ENCODE assay signal across 8 cellular contexts in the genomic region with DNA sequence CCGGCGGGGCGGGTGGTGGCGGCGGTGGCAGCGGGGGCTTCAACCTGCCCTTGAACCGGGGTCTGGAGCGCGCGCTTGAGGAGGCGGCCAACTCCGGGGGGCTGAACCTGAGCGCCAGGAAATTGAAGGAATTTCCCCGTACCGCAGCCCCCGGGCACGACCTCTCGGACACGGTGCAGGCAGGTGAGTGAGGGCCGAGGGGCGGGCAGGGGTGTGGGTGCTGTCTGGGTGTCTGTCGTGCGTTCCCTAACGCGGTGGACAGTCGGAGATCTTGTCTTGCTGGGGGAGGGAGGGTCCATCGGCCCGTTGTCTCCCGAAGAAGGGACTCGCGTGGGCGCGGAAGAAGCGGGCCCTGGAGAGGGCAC. TPM values are rescaled to one million over a fixed set of nuclear protein-coding genes. Genes with fewer than 3 reads are reported as not detected.
DNase-seq lines count a peak whose midpoint lies in the region; ATAC-seq and TF ChIP-seq lines count a peak whose summit lies in the region.

No MANE protein-coding gene starts in this region.

- ATAC-seq in HG02943 (IDR thresholded peaks at IDR 0.05; ENCODE audit: low read depth, unreplicated experiment) (peak; percentile 16), right cardiac atrium (peak in 1 of 2 donors; percentile 15)

- H3K4me2 ChIP-seq in smooth muscle cell = peak overlapping the region; percentile 98

- no peaks in the 10 kb centered on the region for H3K36me3 ChIP-seq in smooth muscle cell (ENCODE audit: low read depth)

- peaks cover 5% of the 10 kb centered on the region for H3F3A ChIP-seq in smooth muscle cell (ENCODE audit: low read depth)

- peaks cover 44% of the 10 kb centered on the region for H4K20me1 ChIP-seq in smooth muscle cell (ENCODE audit: low read depth)

- intact Hi-C loops in right cardiac atrium (cut with DNase I) = loop anchor here in 3 of 4 donors (5.0 kb wide), 3 partner anchors 61 to 169 kb away; no protein-coding TSS in a partner anchor

- no peak for TF ChIP-seq CTCF in smooth muscle cell (IDR thresholded peaks at IDR 0.05; ENCODE audit: borderline replicate concordance, insufficient read depth, poor library complexity, severe bottlenecking)

- H3K9ac ChIP-seq in smooth muscle cell (ENCODE audit: low read depth) = peak overlapping the region; percentile 66

- H3K4me3 ChIP-seq in right cardiac atrium (ENCODE audit: low read length) (peak overlapping the region; percentile 79), smooth muscle cell (peak overlapping the region; percentile 77)

- H3K79me2 ChIP-seq in smooth muscle cell (ENCODE audit: low read depth) = peaks cover 56% of the 10 kb centered on the region

- WGBS in right cardiac atrium = under 1% methylated on average over 34 of the region's 34 CpGs
- WGBS in smooth muscle cell (ENCODE audit: low lambda C conversion rate) = under 1% methylated on average over 26 of the region's 34 CpGs

- H3K27me3 ChIP-seq in right cardiac atrium (ENCODE audit: control insufficient read depth, insufficient read depth) (no peaks in the 10 kb centered on the region), smooth muscle cell (ENCODE audit: low read depth) (no peaks in the 10 kb centered on the region)

- H2AFZ ChIP-seq in smooth muscle cell (ENCODE audit: low read depth) = peak overlapping the region; percentile 77

- DNase-seq in ELF-1 (ENCODE audit: low read depth, low spot score) (peak; percentile 45), activated gamma-delta T cell treated with Interleukin-2 at 50 U/mL for 16 hours (peak; percentile 17), right cardiac atrium (peak in 1 of 3 donors; percentile 23), smooth muscle cell (lab: John Stamatoyannopoulos, UW; ENCODE audit: unreplicated experiment) (no peak), SIG-M5 (lab: John Stamatoyannopoulos, UW) (no peak), 8988T (no peak)
- no peak for DNase-seq in stimulated activated CD4-positive, alpha-beta T cell treated with anti-CD3 and anti-CD28 coated beads, Interleukin-15, amount 100 ng/mL, for 24 hours

- H3K9me3 ChIP-seq in right cardiac atrium (ENCODE audit: control insufficient read depth, low read length) (no peaks in the 10 kb centered on the region), smooth muscle cell (replicated peaks; ENCODE audit: low read depth) (no peaks in the 10 kb centered on the region)

- peak overlapping the region; percentile 87 for H3K27ac ChIP-seq in right cardiac atrium (ENCODE audit: low read length)
- H3K27ac ChIP-seq in smooth muscle cell (ENCODE audit: low read depth) = peak overlapping the region; percentile 84

- H3K4me1 ChIP-seq in right cardiac atrium (ENCODE audit: control insufficient read depth, insufficient read depth, low read length) = peaks cover 7% of the 10 kb centered on the region
- H3K4me1 ChIP-seq in smooth muscle cell (ENCODE audit: low read depth) = peaks cover 6% of the 10 kb centered on the region

RNA-seq across cellular contexts. Expression of gene LRCH1, which starts 0.5 kb away (rescaled TPM):
- total RNA-seq in right cardiac atrium = 10 to 100 TPM; 10.1 to 11.4 (median 10.7) TPM
- 4.8 TPM for polyA plus RNA-seq in right cardiac atrium
- total RNA-seq in smooth muscle cell = 15.9 and 27.7 TPM in 2 replicates
- 9.2 and 9.4 TPM in 2 replicates for polyA plus RNA-seq in smooth muscle cell

Comparison
In these comparisons a context has a peak if more than half of its experiments do, and no peak if none do; other contexts are left out.
1. DNase-seq: peak in ELF-1 (single experiment) and activated gamma-delta T cell treated with Interleukin-2 at 50 U/mL for 16 hours (single experiment); none in smooth muscle cell (single experiment), SIG-M5 (single experiment), stimulated activated CD4-positive, alpha-beta T cell treated with anti-CD3 and anti-CD28 coated beads, Interleukin-15, amount 100 ng/mL, for 24 hours (single experiment) and 8988T (single experiment).